1 cellular context compared by ENCODE assay signal in the genomic region with DNA sequence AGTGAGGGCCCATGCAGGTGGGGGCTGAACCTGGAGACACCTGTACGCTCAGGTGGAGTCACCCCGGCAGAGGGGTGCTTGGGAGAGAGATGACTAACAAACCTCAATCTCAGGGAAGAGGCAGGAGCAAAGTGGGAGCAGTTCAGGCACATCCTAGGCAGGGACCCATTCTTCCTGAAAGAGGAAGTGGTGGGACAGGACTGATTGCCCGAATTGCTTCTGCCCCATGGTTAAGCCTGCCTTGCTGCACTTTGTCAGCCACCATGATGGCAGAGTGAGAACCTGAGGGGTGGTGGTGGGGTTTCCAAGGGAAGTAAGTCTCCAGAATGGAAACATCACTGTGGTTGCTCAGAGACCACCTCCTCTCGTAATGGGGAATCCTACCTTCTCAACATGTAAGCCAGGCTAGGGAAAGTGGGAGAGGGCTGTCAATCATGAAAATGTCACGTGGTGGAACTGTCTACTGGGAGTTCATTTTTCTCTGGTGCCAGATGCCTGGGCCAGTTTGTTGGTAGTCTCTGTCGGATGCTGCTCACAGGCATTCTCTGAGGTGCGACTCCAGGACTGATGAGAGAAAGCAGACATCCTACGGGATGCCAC.
TF ChIP-seq lines count a peak whose summit lies in the region.

No MANE protein-coding gene starts in this region.

TF ChIP-seq in GM12878, 131 proteins besides CTCF, POLR2A, EP300 and RAD21:
- TF ChIP-seq SKIL (IDR thresholded peaks at IDR 0.05; ENCODE audit: low read depth, poor library complexity, severe bottlenecking) = no peak
- peak; percentile 45; the same call in 1 of the 2 replicates for TF ChIP-seq SPI1 (IDR thresholded peaks at IDR 0.05; ENCODE audit: borderline replicate concordance, insufficient read depth, low read depth, low read length)
- no peak for TF ChIP-seq ZZZ3 (IDR thresholded peaks at IDR 0.05; ENCODE audit: control insufficient read depth, insufficient read length, low read depth)
- TF ChIP-seq, protein P1, sequence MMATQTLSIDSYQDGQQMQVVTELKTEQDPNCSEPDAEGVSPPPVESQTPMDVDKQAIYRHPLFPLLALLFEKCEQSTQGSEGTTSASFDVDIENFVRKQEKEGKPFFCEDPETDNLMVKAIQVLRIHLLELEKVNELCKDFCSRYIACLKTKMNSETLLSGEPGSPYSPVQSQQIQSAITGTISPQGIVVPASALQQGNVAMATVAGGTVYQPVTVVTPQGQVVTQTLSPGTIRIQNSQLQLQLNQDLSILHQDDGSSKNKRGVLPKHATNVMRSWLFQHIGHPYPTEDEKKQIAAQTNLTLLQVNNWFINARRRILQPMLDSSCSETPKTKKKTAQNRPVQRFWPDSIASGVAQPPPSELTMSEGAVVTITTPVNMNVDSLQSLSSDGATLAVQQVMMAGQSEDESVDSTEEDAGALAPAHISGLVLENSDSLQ (IDR thresholded peaks at IDR 0.05) = 0 out of 2 replicates have a peak, but pooled peaks have one; percentile 29
